In the genomic region with DNA sequence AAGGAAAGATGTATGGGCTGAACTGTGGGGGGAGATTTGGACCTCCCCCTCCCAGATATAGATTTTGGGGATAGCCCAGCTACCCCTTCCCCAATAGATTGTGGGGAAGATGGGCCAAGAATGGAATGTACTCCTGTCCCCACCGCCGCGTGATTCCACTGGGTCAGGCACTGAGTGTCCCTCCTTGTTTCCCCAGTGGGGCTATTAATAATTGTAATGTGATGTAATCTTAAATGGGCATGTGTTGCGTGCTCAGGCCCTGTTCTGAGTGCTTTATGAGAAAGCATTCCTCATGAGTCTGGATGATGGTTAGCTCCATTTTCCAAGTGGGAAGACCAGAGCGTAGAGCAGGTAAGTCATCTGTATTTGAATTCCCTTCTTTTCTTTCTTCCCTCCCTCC, we compare ENCODE assay signal across 1 cellular context.
TF ChIP-seq lines count a peak whose summit lies in the region.

No MANE protein-coding gene starts in this region.

TF ChIP-seq in GM12878, 131 proteins besides CTCF, POLR2A, EP300 and RAD21:
- no peak for TF ChIP-seq CBX3 (IDR thresholded peaks at IDR 0.05; ENCODE audit: borderline replicate concordance, low read depth)
- TF ChIP-seq POLR2AphosphoS5 (IDR thresholded peaks at IDR 0.05; ENCODE audit: low read length) = 0 out of 2 replicates have a peak, but pooled peaks have one; percentile 22
